ENCODE assay signal across 12 cellular contexts in the genomic region with DNA sequence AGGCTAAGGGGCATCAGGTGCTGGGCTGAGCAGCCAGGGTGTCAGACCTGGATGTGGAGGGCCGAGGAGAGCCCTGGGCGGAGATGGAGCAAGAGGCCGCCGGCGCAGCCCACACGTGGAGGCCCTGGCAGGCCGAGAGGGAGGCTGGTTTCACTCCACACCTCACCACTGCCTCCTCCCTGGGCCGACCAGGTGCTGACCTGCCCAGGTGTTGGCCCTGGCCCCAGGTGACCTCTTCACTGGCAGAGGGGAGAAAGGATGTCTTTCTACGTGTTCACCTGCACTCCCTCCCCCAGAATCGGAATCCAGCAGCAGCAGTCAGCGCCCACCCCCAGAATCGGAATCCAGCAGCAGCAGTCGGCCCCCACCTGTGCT. TPM values are rescaled to one million over a fixed set of nuclear protein-coding genes. Genes with fewer than 3 reads are reported as not detected.
DNase-seq lines count a peak whose midpoint lies in the region; ATAC-seq, FAIRE-seq and TF ChIP-seq lines count a peak whose summit lies in the region.
"Had no signal": no experiment of that assay in that cellular context is flagged by ENCODE, and none has a peak within 500 bp of the region (broad histone marks: within the 10 kb centered on the region; RNA-seq: fewer than 3 reads in every experiment).

No MANE protein-coding gene starts in this region.

- H4K8ac ChIP-seq in H1 (ENCODE audit: extremely low read depth, insufficient read depth, low read length) = no peak overlapping the region

- H3K79me1 ChIP-seq in H1 (ENCODE audit: low read depth, low read length) = no peaks in the 10 kb centered on the region

- no peak overlapping the region for H3K27ac ChIP-seq in Panc1 (ENCODE audit: low read length)
- H3K27ac ChIP-seq in H1 (ENCODE audit: low read depth, low read length) = no peak overlapping the region
- no peak overlapping the region for H3K27ac ChIP-seq in rectal smooth muscle tissue (ENCODE audit: low read depth, low read length)

- peaks cover 15% of the 10 kb centered on the region for H3K27me3 Mint-ChIP-seq in endothelial cell (ENCODE audit: unreplicated experiment)
- H3K27me3 Mint-ChIP-seq: brain had no signal

- H2BK20ac ChIP-seq in H1 (ENCODE audit: low read length) = no peak overlapping the region

- H3K9ac ChIP-seq in H1 (replicated peaks in 1 of 4; ENCODE audit: extremely low read depth in 1 of 4, low read depth in 3 of 4, low read length in 3 of 4) (no peak overlapping the region), rectal smooth muscle tissue (ENCODE audit: low read length) (no peak overlapping the region)

- no peak for FAIRE-seq in H1 (lab: Jason Lieb, UNC)
- FAIRE-seq: A204.1 had no signal

- no peak for TF ChIP-seq RAD21 in H1 (IDR thresholded peaks at IDR 0.05 in 1 of 2, conservative IDR thresholded peaks at IDR 0.05 in 1 of 2; ENCODE audit: low read depth in 2 of 2, low read length in 2 of 2)

- H3K56ac ChIP-seq in H1 (replicated peaks; ENCODE audit: insufficient read length, low read depth, low read length) = no peak overlapping the region

- BruUV-seq in Panc1 (replicated peaks; lab: Mats Ljungman, UMichigan) = no TSS peak

- TF ChIP-seq EP300 in H1 (IDR thresholded peaks at IDR 0.05; ENCODE audit: borderline replicate concordance in 1 of 2, low read depth in 2 of 2, low read length in 2 of 2) = no peak

- no peak overlapping the region for H4K5ac ChIP-seq in H1 (ENCODE audit: insufficient read length, low read depth, low read length)

- CTCF ChIA-PET in Panc1 (lab: Charles Lee) = no interaction called here
- CTCF ChIA-PET in H1 (lab: Charles Lee; ENCODE audit: partially characterized antibody) = interaction anchor here (0.6 to 2.1 kb wide), 12 partner anchors 10 to 219 kb away, joined by 3 to 5 read pairs (median 3); no protein-coding TSS in a partner anchor

- POLR2A ChIA-PET in Panc1 (lab: Charles Lee) = no interaction called here
- POLR2A ChIA-PET in H1 (lab: Charles Lee; ENCODE audit: partially characterized antibody) = interaction anchor here (1.1 to 3.6 kb wide), 4 partner anchors 9 to 34 kb away, joined by 4 to 21 read pairs (median 8); a partner anchor contains a TSS

- H3K9me3 ChIP-seq in Panc1 (ENCODE audit: control insufficient read depth, insufficient read depth, low read depth, low read length) (no peaks in the 10 kb centered on the region), H1 (ENCODE audit: insufficient read depth in 2 of 2, low read depth in 1 of 2, low read length in 1 of 2) (peaks cover 6 to 10% of the 10 kb centered on the region in 2 experiments; a peak in 3 of 4 replicates)

- no peak overlapping the region for H3K4ac ChIP-seq in H1 (replicated peaks; ENCODE audit: insufficient read length, low read depth, low read length)

- peak overlapping the region; percentile 39 to 66; a peak in 3 of 4 replicates for H3K4me2 ChIP-seq in H1 (ENCODE audit: insufficient read depth in 1 of 2, low read depth in 2 of 2, low read length in 2 of 2)

- no peaks in the 10 kb centered on the region for H3K4me1 Mint-ChIP-seq in endothelial cell (ENCODE audit: unreplicated experiment)

- H3K14ac ChIP-seq in H1 (ENCODE audit: insufficient read length) = no peak overlapping the region

- H2BK12ac ChIP-seq in H1 (ENCODE audit: low read depth, low read length) = 0 out of 2 replicates have a peak overlapping the region, but pooled peaks have one; percentile 17

- H2BK15ac ChIP-seq in H1 (ENCODE audit: low read length) = no peak overlapping the region

- H2AFZ ChIP-seq in H1 (ENCODE audit: low read length) = no peak overlapping the region

- no peak overlapping the region for H3K4me3 Mint-ChIP-seq in endothelial cell (ENCODE audit: unreplicated experiment)

- peaks cover 27% of the 10 kb centered on the region for H3K4me1 ChIP-seq in Panc1 (ENCODE audit: control insufficient read depth, insufficient read depth, low read length)
- H3K4me1 ChIP-seq in H1 (replicated peaks in 1 of 4; ENCODE audit: control insufficient read depth in 3 of 4, insufficient read depth in 4 of 4, low read length in 3 of 4) = peaks cover 0 to 18% (median 7%) of the 10 kb centered on the region in 4 experiments; a peak in 5 of 7 replicates
- no peaks in the 10 kb centered on the region for H3K4me1 ChIP-seq in rectal smooth muscle tissue (ENCODE audit: control insufficient read depth, insufficient read depth, low read length)

- DNase-seq in NCI-H1417 (lab: John Stamatoyannopoulos, UW) (peak in 2 of 3 experiments; percentile 31 to 47), NCI-H1417 treated with DMSO at 0.1 percent for 48 hours (lab: John Stamatoyannopoulos, UW) (no peak), Panc1 (ENCODE audit: low read depth, low spot score) (no peak), H1 (ENCODE audit: low read depth in 1 of 2, low spot score in 2 of 2) (no peak), endothelial cell (ENCODE audit: low spot score) (no peak), COLO829 (ENCODE audit: low spot score) (no peak)
- no peak for DNase-seq in stimulated activated CD4-positive, alpha-beta T cell treated with anti-CD3 and anti-CD28 coated beads, Interleukin-2, amount 100 ng/mL, for 48 hours
- DNase-seq: foreskin keratinocyte had no signal

- peaks cover 4% of the 10 kb centered on the region for H3K9me3 Mint-ChIP-seq in endothelial cell (ENCODE audit: unreplicated experiment)

- peak overlapping the region; percentile 71; the same call in 1 of the 2 replicates for H3K18ac ChIP-seq in H1 (ENCODE audit: extremely low read depth, low read length)

- peaks cover 3% of the 10 kb centered on the region for H3K36me3 Mint-ChIP-seq in endothelial cell (ENCODE audit: low read depth, unreplicated experiment)
- H3K36me3 Mint-ChIP-seq: brain had no signal

- H3K36me3 ChIP-seq in Panc1 (ENCODE audit: control insufficient read depth, insufficient read depth, low read length) (no peaks in the 10 kb centered on the region), H1 (ENCODE audit: control insufficient read depth in 2 of 4, insufficient read depth in 4 of 4, low read length in 3 of 4) (0 out of 8 replicates have a peak, but pooled peaks cover 0 to 2% (median 0%) of the 10 kb centered on the region in 4 experiments), rectal smooth muscle tissue (ENCODE audit: control insufficient read depth, insufficient read depth, low read length) (no peaks in the 10 kb centered on the region)

- H3K27me3 ChIP-seq in Panc1 (ENCODE audit: control insufficient read depth, insufficient read depth, low read length) (no peaks in the 10 kb centered on the region), H1 (replicated peaks in 1 of 4; ENCODE audit: control insufficient read depth in 3 of 4, extremely low read depth in 1 of 4, insufficient read depth in 3 of 4, low read length in 3 of 4) (no peaks in the 10 kb centered on the region), rectal smooth muscle tissue (ENCODE audit: control insufficient read depth, insufficient read depth, low read length) (no peaks in the 10 kb centered on the region)
- H3K27me3 ChIP-seq: foreskin keratinocyte had no signal

- intact Hi-C loops in Panc1 (cut with micrococcal nuclease; ENCODE audit: unreplicated experiment) = no loop called here

- no peaks in the 10 kb centered on the region for H3K79me2 ChIP-seq in H1 (ENCODE audit: control insufficient read depth in 1 of 2, insufficient read depth in 2 of 2, low read length in 2 of 2)

- peak overlapping the region; percentile 81 for H4K91ac ChIP-seq in H1 (replicated peaks; ENCODE audit: insufficient read length, low read length)

- no peak; the same call in 1 of the 2 replicates for ATAC-seq in Panc1

- TF ChIP-seq POLR2A in H1 (IDR thresholded peaks at IDR 0.05; ENCODE audit: control extremely low read depth in 1 of 2, low read depth in 2 of 2, low read length in 2 of 2) = no peak

- H3K4me3 ChIP-seq in Panc1 (ENCODE audit: low read depth in 2 of 2, low read length in 2 of 2) (peak overlapping the region; percentile 23 to 47), H1 (ENCODE audit: extremely low read depth in 1 of 4, insufficient read depth in 2 of 4, low read depth in 3 of 4, low read length in 4 of 4) (peak overlapping the region in 1 of 4 experiments; percentile 63; a peak in 2 of 8 replicates), rectal smooth muscle tissue (ENCODE audit: low read length) (peak overlapping the region; percentile 54)

- H3K23ac ChIP-seq in H1 (ENCODE audit: insufficient read length) = no peak overlapping the region

- peak overlapping the region; percentile 72 for H2BK120ac ChIP-seq in H1 (replicated peaks; ENCODE audit: low read depth, low read length)

- no peak overlapping the region for H2BK5ac ChIP-seq in H1 (ENCODE audit: low read depth, low read length)

- peaks cover 2% of the 10 kb centered on the region; the same call in 1 of the 2 replicates for H3K23me2 ChIP-seq in H1 (ENCODE audit: low read depth, low read length)

- 76% methylated on average over 13 of the region's 13 CpGs; no CpG with 5 or more reads in 1 of the 2 experiments for WGBS in H1 (ENCODE audit: extremely low coverage in 1 of 2, insufficient coverage in 1 of 2, insufficient read length in 1 of 2, insufficient replicate concordance in 2 of 2, low coverage in 1 of 2, low lambda C conversion rate in 2 of 2, missing lambda C conversion rate in 1 of 2), 2 experiments

- TF ChIP-seq CTCF in Panc1 (IDR thresholded peaks at IDR 0.05) (no peak), H1 (IDR thresholded peaks at IDR 0.05; ENCODE audit: control extremely low read depth in 1 of 3, insufficient read depth in 1 of 3, low read depth in 1 of 3, low read length in 3 of 3) (no peak), endothelial cell (IDR thresholded peaks at IDR 0.05; ENCODE audit: unreplicated experiment) (no peak)

- H2AK5ac ChIP-seq in H1 (ENCODE audit: low read depth, low read length) = peak overlapping the region; percentile 24; the same call in 1 of the 2 replicates

- in situ Hi-C loops in Panc1 (cut with HindIII; ENCODE audit: low pct_unique_long_range_greater_than_20kb, low sequenced_read_pairs) = no loop called here

- H3K27ac Mint-ChIP-seq in endothelial cell (ENCODE audit: unreplicated experiment) = no peak overlapping the region
- H3K27ac Mint-ChIP-seq: brain had no signal

- no peaks in the 10 kb centered on the region for H4K20me1 ChIP-seq in H1 (replicated peaks in 1 of 2; ENCODE audit: control insufficient read depth in 1 of 2, insufficient read depth in 2 of 2, low read length in 2 of 2)

RNA-seq across cellular contexts. Expression of a gene that starts 0.8 kb away (rescaled TPM):
- total RNA-seq in Panc1 (2021; ENCODE audit: unreplicated experiment) (61.4 TPM), endothelial cell (ENCODE audit: unreplicated experiment) (0.41 TPM)
- 56.7 TPM for polyA plus RNA-seq in Panc1 (2012; ENCODE audit: insufficient read length)
- 18.0 and 20.0 TPM in 2 replicates for total RNA-seq in H1 (2021; fragmentation: NEBNext Ultra II Directional; extraction: Animal tissue kit (Norgen Biotek cat#: 25700))
- 20.7 and 24.6 TPM in 2 replicates for polyA plus RNA-seq in H1 (2011; rRNA removed)
- polyA plus RNA-seq in H1 (2011; cell fraction: cytosol; rRNA removed) = 19.7 TPM
- polyA plus RNA-seq in H1 (2011; cell fraction: nucleus; rRNA removed) = 185 TPM
- 20.7 to 42.8 TPM (median 32.2 TPM) in 4 replicates for polyA plus RNA-seq in H1 (2012, experiment 1 of 2)
- polyA plus RNA-seq in H1 (2012, experiment 2 of 2) = 11.9 TPM
- polyA plus RNA-seq in H1 (2013, experiment 1 of 2) = 14.6 TPM
- polyA plus RNA-seq in H1 (2013, experiment 2 of 2) = 13.7 TPM
- polyA minus RNA-seq in H1 (2011; rRNA and poly(A)+ RNA removed) = 5.2 and 7.0 TPM in 2 replicates
- 5.6 TPM for polyA minus RNA-seq in H1 (2011; cell fraction: cytosol; rRNA and poly(A)+ RNA removed)
- 19.3 TPM for polyA minus RNA-seq in H1 (2011; cell fraction: nucleus; rRNA and poly(A)+ RNA removed)

RNA-seq across cellular contexts. Expression of a gene that starts 9.0 kb away (rescaled TPM):
- 103 TPM for total RNA-seq in Panc1 (2021; ENCODE audit: unreplicated experiment)
- 165 TPM for polyA plus RNA-seq in Panc1 (2012; ENCODE audit: insufficient read length)
- total RNA-seq in H1 (2021; fragmentation: NEBNext Ultra II Directional; extraction: Animal tissue kit (Norgen Biotek cat#: 25700)) = 48.7 and 52.4 TPM in 2 replicates
- 68.2 and 108 TPM in 2 replicates for polyA plus RNA-seq in H1 (2011; rRNA removed)
- 69.7 TPM for polyA plus RNA-seq in H1 (2011; cell fraction: cytosol; rRNA removed)
- polyA plus RNA-seq in H1 (2011; cell fraction: nucleus; rRNA removed) = 197 TPM
- polyA plus RNA-seq in H1 (2012, experiment 1 of 2) = 33.3 to 60.1 TPM (median 54.3 TPM) in 4 replicates
- 51.9 TPM for polyA plus RNA-seq in H1 (2012, experiment 2 of 2)
- 42.4 TPM for polyA plus RNA-seq in H1 (2013, experiment 1 of 2)
- 39.1 TPM for polyA plus RNA-seq in H1 (2013, experiment 2 of 2)
- 49.6 and 57.3 TPM in 2 replicates for polyA minus RNA-seq in H1 (2011; rRNA and poly(A)+ RNA removed)
- 38.8 TPM for polyA minus RNA-seq in H1 (2011; cell fraction: cytosol; rRNA and poly(A)+ RNA removed)
- 51.9 TPM for polyA minus RNA-seq in H1 (2011; cell fraction: nucleus; rRNA and poly(A)+ RNA removed)
- 46.4 TPM for total RNA-seq in endothelial cell (ENCODE audit: unreplicated experiment)

RNA-seq across cellular contexts. Expression of a gene that starts 26.2 kb away (rescaled TPM):
- total RNA-seq in Panc1 (2021; ENCODE audit: unreplicated experiment) = 183 TPM
- 313 TPM for polyA plus RNA-seq in Panc1 (2012; ENCODE audit: insufficient read length)
- total RNA-seq in H1 (2021; fragmentation: NEBNext Ultra II Directional; extraction: Animal tissue kit (Norgen Biotek cat#: 25700)) = 66.3 and 68.9 TPM in 2 replicates
- 55.2 and 94.2 TPM in 2 replicates for polyA plus RNA-seq in H1 (2011; rRNA removed)
- polyA plus RNA-seq in H1 (2011; cell fraction: cytosol; rRNA removed) = 57.0 TPM
- polyA plus RNA-seq in H1 (2011; cell fraction: nucleus; rRNA removed) = 133 TPM
- polyA plus RNA-seq in H1 (2012, experiment 1 of 2) = 35.4 to 56.4 TPM (median 48.3 TPM) in 4 replicates
- polyA plus RNA-seq in H1 (2012, experiment 2 of 2) = 55.4 TPM
- polyA plus RNA-seq in H1 (2013, experiment 1 of 2) = 51.9 TPM
- polyA plus RNA-seq in H1 (2013, experiment 2 of 2) = 52.5 TPM
- 13.0 and 16.6 TPM in 2 replicates for polyA minus RNA-seq in H1 (2011; rRNA and poly(A)+ RNA removed)
- polyA minus RNA-seq in H1 (2011; cell fraction: cytosol; rRNA and poly(A)+ RNA removed) = 26.2 TPM
- polyA minus RNA-seq in H1 (2011; cell fraction: nucleus; rRNA and poly(A)+ RNA removed) = 24.8 TPM
- 18.7 TPM for total RNA-seq in endothelial cell (ENCODE audit: unreplicated experiment)

RNA-seq across cellular contexts. Expression of a gene that starts 47.0 kb away (rescaled TPM):
- total RNA-seq in Panc1 (2021; ENCODE audit: unreplicated experiment) = 36.8 TPM
- 38.8 TPM for polyA plus RNA-seq in Panc1 (2012; ENCODE audit: insufficient read length)
- total RNA-seq in H1 (2021; fragmentation: NEBNext Ultra II Directional; extraction: Animal tissue kit (Norgen Biotek cat#: 25700)) = 28.5 and 28.7 TPM in 2 replicates
- polyA plus RNA-seq in H1 (2011; rRNA removed) = 16.7 and 28.0 TPM in 2 replicates
- 25.0 TPM for polyA plus RNA-seq in H1 (2011; cell fraction: cytosol; rRNA removed)
- 35.4 TPM for polyA plus RNA-seq in H1 (2011; cell fraction: nucleus; rRNA removed)
- 10.9 to 22.0 TPM (median 18.8 TPM) in 4 replicates for polyA plus RNA-seq in H1 (2012, experiment 1 of 2)
- polyA plus RNA-seq in H1 (2012, experiment 2 of 2) = 14.5 TPM
- 11.0 TPM for polyA plus RNA-seq in H1 (2013, experiment 1 of 2)
- polyA plus RNA-seq in H1 (2013, experiment 2 of 2) = 12.3 TPM
- 11.3 and 13.9 TPM in 2 replicates for polyA minus RNA-seq in H1 (2011; rRNA and poly(A)+ RNA removed)
- 33.5 TPM for polyA minus RNA-seq in H1 (2011; cell fraction: cytosol; rRNA and poly(A)+ RNA removed)
- 11.1 TPM for polyA minus RNA-seq in H1 (2011; cell fraction: nucleus; rRNA and poly(A)+ RNA removed)
- 0.49 TPM for total RNA-seq in endothelial cell (ENCODE audit: unreplicated experiment)
- total RNA-seq: mononuclear cell had no signal

Comparison
In these comparisons a context has a peak if more than half of its experiments do, and no peak if none do; other contexts are left out.
1. DNase-seq: peak in NCI-H1417 (2 of 3); none in NCI-H1417 treated with DMSO at 0.1 percent for 48 hours (single experiment), Panc1 (single experiment), H1 (0 of 2), stimulated activated CD4-positive, alpha-beta T cell treated with anti-CD3 and anti-CD28 coated beads, Interleukin-2, amount 100 ng/mL, for 48 hours (0 of 2), endothelial cell (single experiment) and COLO829 (single experiment).
2. RNA of a gene that starts 0.8 kb away (total RNA-seq): 61.4 TPM in Panc1 (single experiment) and 18.0 to 20.0 TPM in H1; 0.41 TPM in endothelial cell (single experiment); every median in the first group is over 10 times any median in the second.